Comparison of ENCODE assay signal across 11 cellular contexts in the genomic region with DNA sequence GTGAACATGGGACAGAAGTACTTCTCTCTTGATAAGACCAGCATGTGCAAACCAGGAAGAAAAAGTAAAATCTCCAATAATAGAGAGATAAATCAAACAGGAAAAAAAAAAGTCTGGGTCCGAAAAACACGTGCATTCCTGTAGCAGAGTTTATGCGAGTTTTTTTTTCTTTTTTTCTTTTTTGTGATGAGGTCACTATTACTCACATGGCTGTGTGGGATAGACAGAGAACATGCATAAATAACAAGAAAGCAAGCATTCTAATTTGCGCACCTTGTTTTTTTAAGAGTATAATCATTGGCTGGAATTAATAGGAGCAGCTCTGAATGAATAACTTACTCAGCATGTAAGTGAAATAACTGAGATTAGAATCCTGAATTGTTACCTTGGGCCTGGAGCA.
DNase-seq lines count a peak whose midpoint lies in the region; ATAC-seq, FAIRE-seq and TF ChIP-seq lines count a peak whose summit lies in the region.
"Had no signal": no experiment of that assay in that cellular context is flagged by ENCODE, and none has a peak within 500 bp of the region (broad histone marks: within the 10 kb centered on the region; RNA-seq: fewer than 3 reads in every experiment).

No MANE protein-coding gene starts in this region.

- no peaks in the 10 kb centered on the region for H3K36me3 ChIP-seq in adipocyte (ENCODE audit: control insufficient read depth, insufficient read depth, low read length, severe bottlenecking)
- no peaks in the 10 kb centered on the region for H3K36me3 ChIP-seq in pancreas

- TF ChIP-seq CTCF in foreskin keratinocyte (conservative IDR thresholded peaks at IDR 0.05) (no peak), pancreas (IDR thresholded peaks at IDR 0.05) (no peak)

- FAIRE-seq in pancreas (lab: Jason Lieb, UNC) = no peak

- H3K9me3 ChIP-seq in adipocyte (ENCODE audit: control insufficient read depth, low read length) (no peaks in the 10 kb centered on the region), pancreas (no peaks in the 10 kb centered on the region)

- ATAC-seq in foreskin keratinocyte (peak; percentile 55), pancreas (peak in 2 of 4 donors; percentile 15 to 19), HG03565 (IDR thresholded peaks at IDR 0.05; ENCODE audit: unreplicated experiment) (no peak), HG03460 (IDR thresholded peaks at IDR 0.05; ENCODE audit: unreplicated experiment) (no peak)
- ATAC-seq: activated CD4-positive, alpha-beta T cell treated with anti-CD3 and anti-CD28 coated beads for 36 hours had no signal

- H3K4me3 ChIP-seq in adipocyte (ENCODE audit: low read length) (peak overlapping the region; percentile 45), pancreas (no peak overlapping the region)

- peak overlapping the region; percentile 31 for H3K9ac ChIP-seq in adipocyte (ENCODE audit: low read length)

- H3K27ac ChIP-seq in foreskin keratinocyte (peak overlapping the region; percentile 89), pancreas (peak overlapping the region in 3 of 4 donors; percentile 12 to 68 (median 58))

- H3K4me1 ChIP-seq in adipocyte (ENCODE audit: control insufficient read depth, insufficient read depth, low read length) (peaks cover 17% of the 10 kb centered on the region), foreskin keratinocyte (peaks cover 39% of the 10 kb centered on the region), pancreas (no peaks in the 10 kb centered on the region)

- DNase-seq in HCEC 1CT (peak; percentile 54), adipocyte (ENCODE audit: low read depth) (no peak), foreskin keratinocyte (peak; percentile 65 to 81), pancreas (no peak), SKM-1 (lab: John Stamatoyannopoulos, UW; ENCODE audit: unreplicated experiment) (no peak), COLO829 (ENCODE audit: low spot score) (no peak)
- DNase-seq: activated CD4-positive, alpha-beta T cell treated with anti-CD3 and anti-CD28 coated beads for 36 hours; DMS153; erythroblast had no signal

- H3K27me3 ChIP-seq in adipocyte (replicated peaks; ENCODE audit: control insufficient read depth, insufficient read depth, low read length) (no peaks in the 10 kb centered on the region), foreskin keratinocyte (no peaks in the 10 kb centered on the region), pancreas (no peaks in the 10 kb centered on the region)

- WGBS in pancreas, 2 donors = 38 to 41% methylated on average over 4 of the region's 4 CpGs

- intact Hi-C loops in pancreas (cut with DNase I) = no loop called here

Comparison
In these comparisons a context has a peak if more than half of its experiments do, and no peak if none do; other contexts are left out.
1. DNase-seq: peak in HCEC 1CT (single experiment) and foreskin keratinocyte (2 of 2); none in adipocyte (single experiment), pancreas (0 of 6), SKM-1 (single experiment) and COLO829 (single experiment).